ENCODE assay signal across 30 cellular contexts in genomic region chr2:61718965-61719364, GRCh38.
"Had no signal": no experiment of that assay in that cellular context is flagged by ENCODE, and none has a peak within 500 bp of the region (broad histone marks: within the 10 kb centered on the region; RNA-seq: fewer than 3 reads in every experiment).

No MANE protein-coding gene starts in this region.

- H3K27ac Mint-ChIP-seq: activated CD4-positive, alpha-beta T cell treated with anti-CD3 and anti-CD28 coated beads for 36 hours; activated naive CD8-positive, alpha-beta T cell; activated T-cell treated with anti-CD3 and anti-CD28 coated beads, Interleukin-2, amount 50 U/mL, for 72 hours; natural killer cell treated with Interleukin-12 subunit alpha and Interleukin-12 subunit beta and Interleukin-15 and Interleukin-18, amount 100 ng/mL, for 72 hours; T-cell had no signal

- H3K4me3 ChIP-seq: adrenal gland, body of pancreas, colonic mucosa, lower lobe of right lung, ovary, spleen, transverse colon had no signal

- H3K27ac ChIP-seq: adrenal gland, body of pancreas, colonic mucosa, epithelial cell of prostate, lower lobe of right lung, ovary, spleen, transverse colon had no signal

- H3K27me3 Mint-ChIP-seq: progenitor cell of endocrine pancreas had no signal

- H3K36me3 ChIP-seq: adrenal gland, colonic mucosa, lower lobe of right lung, ovary, spleen, transverse colon had no signal

- H3K27me3 ChIP-seq: adrenal gland, body of pancreas, colonic mucosa, ovary, transverse colon had no signal

- H3K9me3 ChIP-seq: adrenal gland, body of pancreas, colonic mucosa, lower lobe of right lung, ovary, spleen, transverse colon had no signal

- ATAC-seq: activated CD4-positive, alpha-beta T cell treated with anti-CD3 and anti-CD28 coated beads for 36 hours; activated T-cell treated with anti-CD3 and anti-CD28 coated beads, Interleukin-2, amount 50 U/mL, for 72 hours; body of pancreas; lower lobe of right lung; natural killer cell treated with Interleukin-12 subunit alpha and Interleukin-12 subunit beta and Interleukin-15 and Interleukin-18, amount 100 ng/mL, for 72 hours; T-cell had no signal

- H3K4me1 ChIP-seq: adrenal gland, colonic mucosa, lower lobe of right lung, spleen, transverse colon had no signal

- H3K4me3 Mint-ChIP-seq: activated CD4-positive, alpha-beta T cell treated with anti-CD3 and anti-CD28 coated beads for 36 hours; activated naive CD8-positive, alpha-beta T cell; activated T-cell treated with anti-CD3 and anti-CD28 coated beads, Interleukin-2, amount 50 U/mL, for 72 hours; natural killer cell treated with Interleukin-12 subunit alpha and Interleukin-12 subunit beta and Interleukin-15 and Interleukin-18, amount 100 ng/mL, for 72 hours; T-cell had no signal

- H3K36me3 Mint-ChIP-seq: natural killer cell treated with Interleukin-12 subunit alpha and Interleukin-12 subunit beta and Interleukin-15 and Interleukin-18, amount 100 ng/mL, for 72 hours; T-cell had no signal

- H3K9me3 Mint-ChIP-seq: activated T-cell treated with anti-CD3 and anti-CD28 coated beads, Interleukin-2, amount 50 U/mL, for 72 hours; natural killer cell treated with Interleukin-12 subunit alpha and Interleukin-12 subunit beta and Interleukin-15 and Interleukin-18, amount 100 ng/mL, for 72 hours; T-cell had no signal

- FAIRE-seq: endometrium, frontal cortex, keratinocyte had no signal

- H3K4me1 Mint-ChIP-seq: activated CD4-positive, alpha-beta T cell treated with anti-CD3 and anti-CD28 coated beads for 36 hours; T-cell had no signal

- DNase-seq: activated CD4-positive, alpha-beta T cell treated with anti-CD3 and anti-CD28 coated beads for 36 hours; activated CD4-positive, alpha-beta T cell treated with anti-CD3 and anti-CD28 coated beads, Interleukin-2, amount 50 U/mL, for 4 hours; activated CD4-positive, CD25-positive, alpha-beta regulatory T cell; activated effector memory CD4-positive, alpha-beta T cell treated with Interleukin-2 at 50 U/mL for 16 hours; activated naive CD4-positive, alpha-beta T cell treated with Interleukin-2 at 50 U/mL for 16 hours; activated T-cell treated with anti-CD3 and anti-CD28 coated beads for 4 hours; activated T-cell treated with anti-CD3 and anti-CD28 coated beads, Interleukin-2, amount 50 U/mL, for 72 hours; adrenal gland; aorta; body of pancreas; cerebellar nuclear complex; colonic mucosa; effector CD8-positive, alpha-beta T cell; glutamatergic neuron; hippocampal formation; lower lobe of right lung; mesenchymal stem cell; ovary; retina; spleen; stimulated activated naive CD4-positive, alpha-beta T cell; T-cell; transverse colon had no signal
